ENCODE assay signal across 1 cellular context in the genomic region with DNA sequence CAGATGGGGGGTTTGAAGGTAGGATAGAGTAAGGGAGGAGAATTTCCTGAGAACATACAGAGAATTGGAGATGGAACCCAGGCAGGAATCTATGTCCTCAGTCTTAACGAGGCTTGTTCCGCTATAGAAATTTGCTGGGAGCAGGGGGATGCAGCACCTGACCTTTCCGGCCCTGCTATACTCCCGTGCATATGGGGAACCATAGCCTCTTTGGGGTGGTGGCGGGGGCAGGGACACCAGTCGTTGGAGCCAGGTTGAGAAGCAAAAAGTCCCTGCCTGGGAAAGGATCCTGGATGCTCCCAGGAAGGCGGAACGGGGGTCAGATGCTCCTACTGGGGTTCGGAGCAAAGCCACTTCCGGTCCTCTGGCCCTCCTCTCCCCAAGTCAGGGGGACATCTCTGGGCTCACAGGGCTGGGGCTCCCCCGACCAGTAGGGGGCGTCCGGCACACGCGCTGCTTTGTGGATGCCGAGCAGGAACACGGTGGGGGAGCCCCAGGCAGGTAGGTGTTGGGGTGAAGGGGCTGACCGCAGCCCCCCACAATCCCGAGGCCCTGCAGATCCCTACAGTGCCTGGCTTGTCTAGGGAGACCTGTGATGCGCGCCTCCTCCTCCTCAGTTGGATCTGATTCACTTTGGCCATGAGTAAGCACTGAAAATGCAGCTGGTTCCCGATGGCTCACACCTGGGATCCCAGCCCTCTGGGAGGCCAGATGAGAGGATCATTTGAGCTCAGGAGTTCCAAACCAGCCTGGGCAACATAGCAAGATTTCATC.
TF ChIP-seq lines count a peak whose summit lies in the region.

No MANE protein-coding gene starts in this region.

TF ChIP-seq in HepG2, 621 proteins besides CTCF, POLR2A, EP300 and RAD21 (continued from another document and continues in another):
- TF ChIP-seq, protein P1, sequence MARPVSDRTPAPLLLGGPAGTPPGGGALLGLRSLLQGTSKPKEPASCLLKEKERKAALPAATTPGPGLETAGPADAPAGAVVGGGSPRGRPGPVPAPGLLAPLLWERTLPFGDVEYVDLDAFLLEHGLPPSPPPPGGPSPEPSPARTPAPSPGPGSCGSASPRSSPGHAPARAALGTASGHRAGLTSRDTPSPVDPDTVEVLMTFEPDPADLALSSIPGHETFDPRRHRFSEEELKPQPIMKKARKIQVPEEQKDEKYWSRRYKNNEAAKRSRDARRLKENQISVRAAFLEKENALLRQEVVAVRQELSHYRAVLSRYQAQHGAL (CRISPR knock-in tag; IDR thresholded peaks at IDR 0.05; ENCODE audit: not compliant biosample characterization) = no peak
- TF ChIP-seq ZMYM2 (CRISPR knock-in tag; IDR thresholded peaks at IDR 0.05) = no peak
- TF ChIP-seq ATM (IDR thresholded peaks at IDR 0.05; ENCODE audit: borderline replicate concordance) = no peak
- no peak for TF ChIP-seq IRX3 (CRISPR knock-in tag; IDR thresholded peaks at IDR 0.05; ENCODE audit: borderline replicate concordance, low read depth)
- no peak for TF ChIP-seq NR2F6 (IDR thresholded peaks at IDR 0.05)
- 0 out of 2 replicates have a peak, but pooled peaks have one; percentile 34 for TF ChIP-seq NR2F6 (CRISPR knock-in tag; IDR thresholded peaks at IDR 0.05)
- no peak for TF ChIP-seq ZBTB7A (CRISPR knock-in tag; IDR thresholded peaks at IDR 0.05)
- TF ChIP-seq ZNF609 (CRISPR knock-in tag; IDR thresholded peaks at IDR 0.05; ENCODE audit: borderline replicate concordance) = no peak
- TF ChIP-seq HOXA3 (CRISPR knock-in tag; IDR thresholded peaks at IDR 0.05) = peak; percentile 22
- no peak for TF ChIP-seq ZNF816 (CRISPR knock-in tag; IDR thresholded peaks at IDR 0.05; ENCODE audit: borderline replicate concordance)
- no peak for TF ChIP-seq PITX1 (CRISPR knock-in tag; IDR thresholded peaks at IDR 0.05)
- TF ChIP-seq MIXL1 (CRISPR knock-in tag; IDR thresholded peaks at IDR 0.05) = no peak
- TF ChIP-seq ZNF205 (CRISPR knock-in tag; IDR thresholded peaks at IDR 0.05) = no peak
- no peak for TF ChIP-seq ZNF850 (CRISPR knock-in tag; conservative IDR thresholded peaks at IDR 0.05)
- no peak for TF ChIP-seq ZNF570 (CRISPR knock-in tag; IDR thresholded peaks at IDR 0.05; ENCODE audit: borderline replicate concordance)
- no peak for TF ChIP-seq CREB3 (CRISPR knock-in tag; IDR thresholded peaks at IDR 0.05)
- no peak for TF ChIP-seq ZZZ3 (CRISPR knock-in tag; IDR thresholded peaks at IDR 0.05; ENCODE audit: borderline replicate concordance)
- TF ChIP-seq, protein P2, sequence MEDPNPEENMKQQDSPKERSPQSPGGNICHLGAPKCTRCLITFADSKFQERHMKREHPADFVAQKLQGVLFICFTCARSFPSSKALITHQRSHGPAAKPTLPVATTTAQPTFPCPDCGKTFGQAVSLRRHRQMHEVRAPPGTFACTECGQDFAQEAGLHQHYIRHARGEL (CRISPR knock-in tag; IDR thresholded peaks at IDR 0.05) = no peak
- TF ChIP-seq POLR2G (IDR thresholded peaks at IDR 0.05; ENCODE audit: low read depth, low read length) = no peak
- no peak for TF ChIP-seq AFF4 (CRISPR knock-in tag; IDR thresholded peaks at IDR 0.05)
- no peak for TF ChIP-seq ZNF44 (CRISPR knock-in tag; IDR thresholded peaks at IDR 0.05)
- TF ChIP-seq ZFX (CRISPR knock-in tag; IDR thresholded peaks at IDR 0.05; ENCODE audit: low read depth) = peak; percentile 50
- TF ChIP-seq ZNF792 (CRISPR knock-in tag; IDR thresholded peaks at IDR 0.05) = no peak
- no peak for TF ChIP-seq SRF (IDR thresholded peaks at IDR 0.05; ENCODE audit: low read depth, low read length)
- no peak for TF ChIP-seq ZNF446 (CRISPR knock-in tag; IDR thresholded peaks at IDR 0.05)
- TF ChIP-seq BRF2 (CRISPR knock-in tag; IDR thresholded peaks at IDR 0.05) = no peak
- no peak for TF ChIP-seq ZFP1 (CRISPR knock-in tag; IDR thresholded peaks at IDR 0.05)
- TF ChIP-seq, protein P3, sequence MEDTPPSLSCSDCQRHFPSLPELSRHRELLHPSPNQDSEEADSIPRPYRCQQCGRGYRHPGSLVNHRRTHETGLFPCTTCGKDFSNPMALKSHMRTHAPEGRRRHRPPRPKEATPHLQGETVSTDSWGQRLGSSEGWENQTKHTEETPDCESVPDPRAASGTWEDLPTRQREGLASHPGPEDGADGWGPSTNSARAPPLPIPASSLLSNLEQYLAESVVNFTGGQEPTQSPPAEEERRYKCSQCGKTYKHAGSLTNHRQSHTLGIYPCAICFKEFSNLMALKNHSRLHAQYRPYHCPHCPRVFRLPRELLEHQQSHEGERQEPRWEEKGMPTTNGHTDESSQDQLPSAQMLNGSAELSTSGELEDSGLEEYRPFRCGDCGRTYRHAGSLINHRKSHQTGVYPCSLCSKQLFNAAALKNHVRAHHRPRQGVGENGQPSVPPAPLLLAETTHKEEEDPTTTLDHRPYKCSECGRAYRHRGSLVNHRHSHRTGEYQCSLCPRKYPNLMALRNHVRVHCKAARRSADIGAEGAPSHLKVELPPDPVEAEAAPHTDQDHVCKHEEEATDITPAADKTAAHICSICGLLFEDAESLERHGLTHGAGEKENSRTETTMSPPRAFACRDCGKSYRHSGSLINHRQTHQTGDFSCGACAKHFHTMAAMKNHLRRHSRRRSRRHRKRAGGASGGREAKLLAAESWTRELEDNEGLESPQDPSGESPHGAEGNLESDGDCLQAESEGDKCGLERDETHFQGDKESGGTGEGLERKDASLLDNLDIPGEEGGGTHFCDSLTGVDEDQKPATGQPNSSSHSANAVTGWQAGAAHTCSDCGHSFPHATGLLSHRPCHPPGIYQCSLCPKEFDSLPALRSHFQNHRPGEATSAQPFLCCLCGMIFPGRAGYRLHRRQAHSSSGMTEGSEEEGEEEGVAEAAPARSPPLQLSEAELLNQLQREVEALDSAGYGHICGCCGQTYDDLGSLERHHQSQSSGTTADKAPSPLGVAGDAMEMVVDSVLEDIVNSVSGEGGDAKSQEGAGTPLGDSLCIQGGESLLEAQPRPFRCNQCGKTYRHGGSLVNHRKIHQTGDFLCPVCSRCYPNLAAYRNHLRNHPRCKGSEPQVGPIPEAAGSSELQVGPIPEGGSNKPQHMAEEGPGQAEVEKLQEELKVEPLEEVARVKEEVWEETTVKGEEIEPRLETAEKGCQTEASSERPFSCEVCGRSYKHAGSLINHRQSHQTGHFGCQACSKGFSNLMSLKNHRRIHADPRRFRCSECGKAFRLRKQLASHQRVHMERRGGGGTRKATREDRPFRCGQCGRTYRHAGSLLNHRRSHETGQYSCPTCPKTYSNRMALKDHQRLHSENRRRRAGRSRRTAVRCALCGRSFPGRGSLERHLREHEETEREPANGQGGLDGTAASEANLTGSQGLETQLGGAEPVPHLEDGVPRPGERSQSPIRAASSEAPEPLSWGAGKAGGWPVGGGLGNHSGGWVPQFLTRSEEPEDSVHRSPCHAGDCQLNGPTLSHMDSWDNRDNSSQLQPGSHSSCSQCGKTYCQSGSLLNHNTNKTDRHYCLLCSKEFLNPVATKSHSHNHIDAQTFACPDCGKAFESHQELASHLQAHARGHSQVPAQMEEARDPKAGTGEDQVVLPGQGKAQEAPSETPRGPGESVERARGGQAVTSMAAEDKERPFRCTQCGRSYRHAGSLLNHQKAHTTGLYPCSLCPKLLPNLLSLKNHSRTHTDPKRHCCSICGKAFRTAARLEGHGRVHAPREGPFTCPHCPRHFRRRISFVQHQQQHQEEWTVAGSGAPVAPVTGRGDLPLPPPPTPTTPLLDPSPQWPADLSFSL (CRISPR knock-in tag; IDR thresholded peaks at IDR 0.05) = no peak
- no peak for TF ChIP-seq GFI1 (CRISPR knock-in tag; IDR thresholded peaks at IDR 0.05; ENCODE audit: borderline replicate concordance)
- no peak for TF ChIP-seq CEBPB (IDR thresholded peaks at IDR 0.05; ENCODE audit: borderline replicate concordance, low read depth, low read length)
- no peak for TF ChIP-seq SSRP1 (CRISPR knock-in tag; IDR thresholded peaks at IDR 0.05)
- TF ChIP-seq TARDBP (CRISPR knock-in tag; IDR thresholded peaks at IDR 0.05) = no peak
- TF ChIP-seq ZNF577 (CRISPR knock-in tag; IDR thresholded peaks at IDR 0.05; ENCODE audit: borderline replicate concordance, low read depth) = no peak
- no peak for TF ChIP-seq PAWR (CRISPR knock-in tag; IDR thresholded peaks at IDR 0.05; ENCODE audit: borderline replicate concordance)
- TF ChIP-seq, protein P4, sequence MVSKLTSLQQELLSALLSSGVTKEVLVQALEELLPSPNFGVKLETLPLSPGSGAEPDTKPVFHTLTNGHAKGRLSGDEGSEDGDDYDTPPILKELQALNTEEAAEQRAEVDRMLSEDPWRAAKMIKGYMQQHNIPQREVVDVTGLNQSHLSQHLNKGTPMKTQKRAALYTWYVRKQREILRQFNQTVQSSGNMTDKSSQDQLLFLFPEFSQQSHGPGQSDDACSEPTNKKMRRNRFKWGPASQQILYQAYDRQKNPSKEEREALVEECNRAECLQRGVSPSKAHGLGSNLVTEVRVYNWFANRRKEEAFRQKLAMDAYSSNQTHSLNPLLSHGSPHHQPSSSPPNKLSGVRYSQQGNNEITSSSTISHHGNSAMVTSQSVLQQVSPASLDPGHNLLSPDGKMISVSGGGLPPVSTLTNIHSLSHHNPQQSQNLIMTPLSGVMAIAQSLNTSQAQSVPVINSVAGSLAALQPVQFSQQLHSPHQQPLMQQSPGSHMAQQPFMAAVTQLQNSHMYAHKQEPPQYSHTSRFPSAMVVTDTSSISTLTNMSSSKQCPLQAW (CRISPR knock-in tag; IDR thresholded peaks at IDR 0.05) = no peak
- peak; percentile 68; the same call in 1 of the 2 replicates for TF ChIP-seq KDM5B (CRISPR knock-in tag; IDR thresholded peaks at IDR 0.05; ENCODE audit: borderline replicate concordance)
- no peak for TF ChIP-seq CCAR2 (optimal IDR thresholded peaks at IDR 0.05; ENCODE audit: low read depth, low read length)
- TF ChIP-seq ZNF383 (CRISPR knock-in tag; IDR thresholded peaks at IDR 0.05; ENCODE audit: borderline replicate concordance) = no peak
